Comparison of ENCODE assay signal across 35 cellular contexts in the genomic region with DNA sequence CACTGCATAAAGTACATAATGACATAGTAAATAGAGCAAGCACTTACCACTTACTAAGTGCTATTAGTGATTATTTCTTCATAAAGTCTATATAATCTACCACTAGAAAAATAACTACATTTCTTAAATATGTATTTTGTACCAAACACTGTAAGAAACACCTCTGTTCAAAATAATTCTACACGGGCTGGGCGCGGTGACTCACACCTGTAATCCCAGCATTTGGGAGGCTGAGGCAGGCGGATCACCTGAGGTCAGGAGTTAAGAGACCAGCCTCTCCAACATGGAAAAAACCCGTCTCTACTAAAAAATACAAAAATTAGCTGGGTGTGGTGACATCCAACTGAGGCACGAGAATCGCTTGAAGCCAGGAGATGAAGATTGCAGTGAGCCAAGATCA.
"Had no signal": no experiment of that assay in that cellular context is flagged by ENCODE, and none has a peak within 500 bp of the region (broad histone marks: within the 10 kb centered on the region; RNA-seq: fewer than 3 reads in every experiment).

No MANE protein-coding gene starts in this region.

- H3K27me3 ChIP-seq: MG63 had no signal

- H3K36me3 ChIP-seq: MG63 had no signal

- DNase-seq: Karpas-422, Kasumi-1, MG63, MM.1S, MV-4-11, NCI-H1048, NCI-H1092, NCI-H1092 treated with DMSO at 0.1 percent for 48 hours, NCI-H1105, NCI-H1105 treated with DMSO at 0.1 percent for 48 hours, NCI-H1417, NCI-H1417 treated with DMSO at 0.1 percent for 48 hours, NCI-H1436, NCI-H1436 treated with DMSO at 0.1 percent for 48 hours, NCI-H146, NCI-H1694, NCI-H1694 treated with DMSO at 0.1 percent for 48 hours, NCI-H187, NCI-H187 treated with DMSO at 0.1 percent for 48 hours, NCI-H1930, NCI-H2029, NCI-H2029 treated with DMSO at 0.1 percent for 48 hours, NCI-H2081, NCI-H2081 treated with DMSO at 0.1 percent for 48 hours, NCI-H2107, NCI-H2171, NCI-H2171 treated with DMSO at 0.1 percent for 48 hours, NCI-H2227 treated with DMSO at 0.1 percent for 48 hours, NCI-H226, NCI-H345, NCI-H446, NCI-H446 treated with DMSO at 0.1 percent for 48 hours, NCI-H510A, NCI-H510A treated with DMSO at 0.1 percent for 48 hours had no signal

- H3K9me3 ChIP-seq: MG63 had no signal

- H3K27ac ChIP-seq: KMS-11 had no signal

- H3K4me3 ChIP-seq: MG63 had no signal
